In the genomic region with DNA sequence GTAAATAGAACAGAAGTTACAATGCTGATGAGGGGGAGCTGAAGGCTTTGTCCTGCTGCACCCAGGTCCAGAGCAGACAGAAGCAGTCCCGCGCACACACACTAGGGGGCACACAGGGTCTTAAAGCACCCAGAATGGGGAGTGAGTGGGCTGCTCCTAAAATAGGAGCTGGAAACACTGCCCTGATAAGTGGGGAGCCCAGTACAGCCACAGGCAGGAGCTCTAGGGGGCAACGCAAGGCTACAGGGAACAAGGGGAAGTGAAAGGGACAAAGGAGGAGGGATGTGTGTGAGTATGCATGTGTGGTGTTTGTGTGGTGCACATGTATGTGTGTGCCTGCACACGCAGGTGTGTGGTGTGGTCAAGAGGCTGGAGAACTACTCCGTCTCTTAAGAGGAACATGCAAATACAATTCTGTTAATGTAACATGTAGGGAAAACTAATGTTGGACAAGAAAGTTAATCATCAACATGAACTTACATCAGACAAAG, we compare ENCODE assay signal across 9 cellular contexts.
A peak's percentile ranks its signal among the peaks of the same experiment; 100 is the strongest.
DNase-seq lines count a peak whose midpoint lies in the region; ATAC-seq and TF ChIP-seq lines count a peak whose summit lies in the region.
"Had no signal": no experiment of that assay in that cellular context is flagged by ENCODE, and none has a peak within 500 bp of the region (broad histone marks: within the 10 kb centered on the region; RNA-seq: fewer than 3 reads in every experiment).

No MANE protein-coding gene starts in this region.

- CTCF ChIA-PET in Panc1 (lab: Charles Lee) = interaction anchor here (0.6 kb wide), 1 partner anchor 338 kb away, joined by 3 read pairs; no protein-coding TSS in a partner anchor

- intact Hi-C loops in Panc1 (cut with micrococcal nuclease; ENCODE audit: unreplicated experiment) = no loop called here

- in situ Hi-C loops in GM13977 (cut with MboI; ENCODE audit: low pct_unique_long_range_greater_than_20kb, low sequenced_read_pairs, unreplicated experiment) (no loop called here), Panc1 (cut with HindIII; ENCODE audit: low pct_unique_long_range_greater_than_20kb, low sequenced_read_pairs) (no loop called here)

- TF ChIP-seq CTCF in GM13977 (IDR thresholded peaks at IDR 0.05; ENCODE audit: extremely low read depth, insufficient read depth, missing control alignments) = peak; percentile 59
- TF ChIP-seq CTCF in Panc1 (IDR thresholded peaks at IDR 0.05) = peak; percentile 79
- no peak for TF ChIP-seq CTCF in omental fat pad (IDR thresholded peaks at IDR 0.05)

- H3K27me3 ChIP-seq in Panc1 (ENCODE audit: control insufficient read depth, insufficient read depth, low read length) = no peaks in the 10 kb centered on the region

- no TSS peak for BruUV-seq in Panc1 (replicated peaks; lab: Mats Ljungman, UMichigan)

- H3K4me3 ChIP-seq in Panc1 (ENCODE audit: low read depth in 2 of 2, low read length in 2 of 2) = no peak overlapping the region
- H3K4me3 ChIP-seq: SK-N-MC had no signal

- H3K36me3 ChIP-seq in Panc1 (ENCODE audit: control insufficient read depth, insufficient read depth, low read length) = no peaks in the 10 kb centered on the region

- no peaks in the 10 kb centered on the region for H3K4me1 ChIP-seq in Panc1 (ENCODE audit: control insufficient read depth, insufficient read depth, low read length)

- POLR2A ChIA-PET in Panc1 (lab: Charles Lee) = no interaction called here

- peak; percentile 55 for ATAC-seq in HG02973 (IDR thresholded peaks at IDR 0.05; ENCODE audit: unreplicated experiment)
- ATAC-seq in Panc1 = peak; percentile 75; the same call in 1 of the 2 replicates
- ATAC-seq in omental fat pad (ENCODE audit: low FRiP score) = peak; percentile 47

- H3K9me3 ChIP-seq in Panc1 (ENCODE audit: control insufficient read depth, insufficient read depth, low read depth, low read length) = no peaks in the 10 kb centered on the region

- H3K27ac ChIP-seq in Panc1 (ENCODE audit: low read length) = no peak overlapping the region
- H3K27ac ChIP-seq: SK-N-MC had no signal

- DNase-seq in AG20443 (ENCODE audit: low spot score) (peak; percentile 71), GM13977 (ENCODE audit: low spot score) (peak; percentile 60), Panc1 (ENCODE audit: low read depth, low spot score) (no peak), dedifferentiated amniotic fluid mesenchymal stem cell (ENCODE audit: extremely low spot score) (peak; percentile 32), omental fat pad (ENCODE audit: low spot score) (no peak), nucleus accumbens (lab: John Stamatoyannopoulos, UW) (no peak), cortex of kidney (lab: John Stamatoyannopoulos, UW) (no peak)

Comparison
In these comparisons a context has a peak if more than half of its experiments do, and no peak if none do; other contexts are left out.
1. DNase-seq: peak in AG20443 (single experiment), GM13977 (single experiment) and dedifferentiated amniotic fluid mesenchymal stem cell (single experiment); none in Panc1 (single experiment), omental fat pad (single experiment), nucleus accumbens (0 of 56) and cortex of kidney (single experiment).
2. CTCF ChIP-seq: peak in GM13977 (single experiment) and Panc1 (single experiment); none in omental fat pad (0 of 3).
3. Peak in every context shown above with its lines, with median percentiles within 50 percentile points of each other: ATAC-seq.